Comparison of ENCODE assay signal across 1 cellular context in genomic region chr19:6239401-6239844, GRCh38.
TF ChIP-seq lines count a peak whose summit lies in the region.

No MANE protein-coding gene starts in this region.

TF ChIP-seq in GM12878, 131 proteins besides CTCF, POLR2A, EP300 and RAD21 (continued from another document):
- TF ChIP-seq ZBTB33 (IDR thresholded peaks at IDR 0.05) = no peak
- TF ChIP-seq HDGF (IDR thresholded peaks at IDR 0.05) = 0 out of 2 replicates have a peak, but pooled peaks have one; percentile 44
- TF ChIP-seq NRF1 (conservative IDR thresholded peaks at IDR 0.05; ENCODE audit: low read depth, low read length) = no peak
- TF ChIP-seq CUX1 (IDR thresholded peaks at IDR 0.05; ENCODE audit: insufficient replicate concordance, low read depth, low read length) = no peak
- no peak for TF ChIP-seq KDM1A (IDR thresholded peaks at IDR 0.05; ENCODE audit: borderline replicate concordance)
- no peak for TF ChIP-seq KAT2A (conservative IDR thresholded peaks at IDR 0.05; ENCODE audit: control insufficient read depth, low read depth, low read length)
- TF ChIP-seq IKZF2 (IDR thresholded peaks at IDR 0.05) = no peak
- no peak for TF ChIP-seq NBN (IDR thresholded peaks at IDR 0.05)
- TF ChIP-seq TCF3 (IDR thresholded peaks at IDR 0.05; ENCODE audit: borderline replicate concordance, insufficient read depth, low read depth, low read length) = 0 out of 2 replicates have a peak, but pooled peaks have one; percentile 59
- TF ChIP-seq RFX5 (IDR thresholded peaks at IDR 0.05; ENCODE audit: low read depth, low read length) = no peak
TF ChIP-seq in GM12878: peak in this region for 4.
